In the genomic region with DNA sequence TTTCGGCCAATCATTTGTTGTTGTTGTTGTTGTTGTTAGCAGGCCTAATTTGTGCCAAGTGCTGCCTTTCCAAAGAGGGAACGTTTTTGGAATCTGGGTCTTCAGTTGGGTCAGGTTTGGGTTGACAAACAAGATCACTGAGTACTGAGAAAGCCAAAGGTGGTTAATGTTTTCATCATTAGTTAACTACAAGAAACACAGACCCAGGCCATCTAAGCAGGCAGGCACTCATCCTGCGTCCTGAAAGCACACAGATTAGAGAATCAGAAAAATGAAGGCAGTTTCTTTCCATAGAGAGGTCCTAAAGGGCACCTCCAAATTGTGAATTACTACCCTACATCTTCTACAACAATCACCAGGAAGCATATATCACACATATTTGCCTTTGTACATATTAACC, we compare ENCODE assay signal across 26 cellular contexts. TPM values are rescaled to one million over a fixed set of nuclear protein-coding genes. Genes with fewer than 3 reads are reported as not detected.
DNase-seq lines count a peak whose midpoint lies in the region; ATAC-seq lines count a peak whose summit lies in the region.
"Had no signal": no experiment of that assay in that cellular context is flagged by ENCODE, and none has a peak within 500 bp of the region (broad histone marks: within the 10 kb centered on the region; RNA-seq: fewer than 3 reads in every experiment).

No MANE protein-coding gene starts in this region.

- H3K36me3 Mint-ChIP-seq in activated CD4-positive, alpha-beta T cell treated with anti-CD3 and anti-CD28 coated beads for 36 hours (ENCODE audit: low read depth) = peaks cover 40% of the 10 kb centered on the region
- H3K36me3 Mint-ChIP-seq in CD8-positive, alpha-beta memory T cell = peaks cover 4 to 9% (median 6%) of the 10 kb centered on the region in 3 donors
- H3K36me3 Mint-ChIP-seq in activated naive CD8-positive, alpha-beta T cell = peaks cover 24% of the 10 kb centered on the region
- peaks cover 0 to 44% (median 32%) of the 10 kb centered on the region in 3 donors for H3K36me3 Mint-ChIP-seq in naive thymus-derived CD8-positive, alpha-beta T cell

- no peaks in the 10 kb centered on the region for H3K27me3 ChIP-seq in CD8-positive, alpha-beta memory T cell (ENCODE audit: insufficient read depth, low read length, poor library complexity, severe bottlenecking)
- H3K27me3 ChIP-seq: brain microvascular endothelial cell, MG63 had no signal

- CTCF ChIA-PET in activated CD4-positive, alpha-beta T cell treated with anti-CD3 and anti-CD28 coated beads for 36 hours (lab: Charles Lee) = no interaction called here
- CTCF ChIA-PET in CD8-positive, alpha-beta memory T cell (lab: Charles Lee) = interaction anchor here (0.9 kb wide), 1 partner anchor 104 kb away, joined by 3 read pairs; no protein-coding TSS in a partner anchor

- intact Hi-C loops in activated CD4-positive, alpha-beta T cell treated with anti-CD3 and anti-CD28 coated beads for 36 hours (cut with DNase I, micrococcal nuclease) = loop anchor here (1.0 to 2.0 kb wide), 4 partner anchors 8 to 20 kb away; no protein-coding TSS in a partner anchor

- no peak for DNase-seq in activated CD4-positive, alpha-beta T cell treated with anti-CD3 and anti-CD28 coated beads for 36 hours
- DNase-seq in activated CD4-positive, alpha-beta T cell treated with anti-CD3 and anti-CD28 coated beads, Interleukin-2, amount 50 U/mL, for 1 hour = no peak
- no peak for DNase-seq in CD8-positive, alpha-beta memory T cell
- no peak for DNase-seq in naive thymus-derived CD8-positive, alpha-beta T cell
- no peak for DNase-seq in NCI-H1105 treated with DMSO at 0.1 percent for 48 hours (lab: John Stamatoyannopoulos, UW)
- DNase-seq in HPDE6-E6E7 (ENCODE audit: extremely low spot score) = no peak
- DNase-seq: AML-193, brain microvascular endothelial cell, Caco-2, DND-41, glutamatergic neuron, HFFc6, left cardiac atrium, MG63, NCI-H1436, NCI-H510A treated with DMSO at 0.1 percent for 48 hours, T1000, trophoblast cell had no signal

- POLR2A ChIA-PET in activated CD4-positive, alpha-beta T cell treated with anti-CD3 and anti-CD28 coated beads for 36 hours (lab: Charles Lee) = no interaction called here
- POLR2A ChIA-PET in CD8-positive, alpha-beta memory T cell (lab: Charles Lee) = no interaction called here
- POLR2A ChIA-PET in naive thymus-derived CD8-positive, alpha-beta T cell (lab: Charles Lee) = interaction anchor here (1.2 to 1.4 kb wide), 2 partner anchors 9 to 59 kb away, joined by 3 to 4 read pairs; no protein-coding TSS in a partner anchor

- H3K9me3 Mint-ChIP-seq in activated CD4-positive, alpha-beta T cell treated with anti-CD3 and anti-CD28 coated beads for 36 hours (ENCODE audit: low read depth) = peaks cover 4% of the 10 kb centered on the region
- H3K9me3 Mint-ChIP-seq in CD8-positive, alpha-beta memory T cell = peaks cover 0 to 9% (median 0%) of the 10 kb centered on the region in 5 donors
- H3K9me3 Mint-ChIP-seq in activated naive CD8-positive, alpha-beta T cell (ENCODE audit: low read depth) = peaks cover 3% of the 10 kb centered on the region
- peaks cover 0 to 2% (median 0%) of the 10 kb centered on the region in 9 donors for H3K9me3 Mint-ChIP-seq in naive thymus-derived CD8-positive, alpha-beta T cell
- H3K9me3 Mint-ChIP-seq: HFFc6 had no signal

- no peak overlapping the region for H3K27ac ChIP-seq in CD8-positive, alpha-beta memory T cell (ENCODE audit: low read depth, low read length)
- H3K27ac ChIP-seq: brain microvascular endothelial cell, coronary artery had no signal

- peaks cover 99% of the 10 kb centered on the region for H3K4me1 Mint-ChIP-seq in activated CD4-positive, alpha-beta T cell treated with anti-CD3 and anti-CD28 coated beads for 36 hours
- peaks cover 87 to 97% (median 97%) of the 10 kb centered on the region in 3 donors for H3K4me1 Mint-ChIP-seq in CD8-positive, alpha-beta memory T cell
- peaks cover 96% of the 10 kb centered on the region for H3K4me1 Mint-ChIP-seq in activated naive CD8-positive, alpha-beta T cell (ENCODE audit: low read depth)
- H3K4me1 Mint-ChIP-seq in naive thymus-derived CD8-positive, alpha-beta T cell = peaks cover 64 to 100% (median 99%) of the 10 kb centered on the region in 4 donors

- no peaks in the 10 kb centered on the region for H3K9me3 ChIP-seq in CD8-positive, alpha-beta memory T cell (ENCODE audit: low read length)
- H3K9me3 ChIP-seq: Caco-2, MG63 had no signal

- H3K27ac Mint-ChIP-seq in activated CD4-positive, alpha-beta T cell treated with anti-CD3 and anti-CD28 coated beads for 36 hours = peak overlapping the region; percentile 97
- H3K27ac Mint-ChIP-seq in CD8-positive, alpha-beta memory T cell = peak overlapping the region; percentile 58 to 95 (median 92)
- peak overlapping the region; percentile 97 for H3K27ac Mint-ChIP-seq in activated naive CD8-positive, alpha-beta T cell
- H3K27ac Mint-ChIP-seq in naive thymus-derived CD8-positive, alpha-beta T cell = peak overlapping the region; percentile 84 to 99 (median 96)
- H3K27ac Mint-ChIP-seq: HFFc6 had no signal

- H3K36me3 ChIP-seq in CD8-positive, alpha-beta memory T cell (ENCODE audit: insufficient read depth, low read length) = no peaks in the 10 kb centered on the region
- H3K36me3 ChIP-seq: brain microvascular endothelial cell, MG63 had no signal

- ATAC-seq in activated CD4-positive, alpha-beta T cell treated with anti-CD3 and anti-CD28 coated beads for 36 hours = peak; percentile 8
- ATAC-seq in naive thymus-derived CD8-positive, alpha-beta T cell = no peak
- no peak for ATAC-seq in GM21825 (IDR thresholded peaks at IDR 0.05; ENCODE audit: unreplicated experiment)
- ATAC-seq: K562, left cardiac atrium, Panc1 had no signal

- H3K4me1 ChIP-seq in CD8-positive, alpha-beta memory T cell (ENCODE audit: insufficient read depth, low read length) = peaks cover 73% of the 10 kb centered on the region
- H3K4me1 ChIP-seq: Caco-2 had no signal

- H3K4me3 Mint-ChIP-seq in activated CD4-positive, alpha-beta T cell treated with anti-CD3 and anti-CD28 coated beads for 36 hours = peak overlapping the region; percentile 57
- peak overlapping the region; percentile 29 to 82 (median 69) for H3K4me3 Mint-ChIP-seq in CD8-positive, alpha-beta memory T cell
- peak overlapping the region; percentile 81 for H3K4me3 Mint-ChIP-seq in activated naive CD8-positive, alpha-beta T cell
- peak overlapping the region in 9 of 10 donors; percentile 21 to 86 (median 72) for H3K4me3 Mint-ChIP-seq in naive thymus-derived CD8-positive, alpha-beta T cell
- H3K4me3 Mint-ChIP-seq: HFFc6 had no signal

- H3K4me3 ChIP-seq in CD8-positive, alpha-beta memory T cell (ENCODE audit: low read length) = peak overlapping the region; percentile 6
- H3K4me3 ChIP-seq: coronary artery, K562, MG63 had no signal

- H3K27me3 Mint-ChIP-seq in activated CD4-positive, alpha-beta T cell treated with anti-CD3 and anti-CD28 coated beads for 36 hours = no peaks in the 10 kb centered on the region
- peaks cover 0 to 2% of the 10 kb centered on the region in 2 donors for H3K27me3 Mint-ChIP-seq in CD8-positive, alpha-beta memory T cell
- no peaks in the 10 kb centered on the region for H3K27me3 Mint-ChIP-seq in activated naive CD8-positive, alpha-beta T cell
- H3K27me3 Mint-ChIP-seq in naive thymus-derived CD8-positive, alpha-beta T cell = no peaks in the 10 kb centered on the region

RNA-seq across cellular contexts. Expression of gene SIRPG, which starts 15.1 kb away (rescaled TPM):
- total RNA-seq in activated CD4-positive, alpha-beta T cell treated with anti-CD3 and anti-CD28 coated beads for 36 hours = 10 to 100 TPM; 34.3 to 48.7 TPM
- total RNA-seq in CD8-positive, alpha-beta memory T cell = 10 to 100 TPM in 1 of 2 experiments, 1 to 10 TPM in 1; 9.3 to 11.7 TPM
- 149 TPM for polyA plus RNA-seq in CD8-positive, alpha-beta memory T cell
- total RNA-seq in naive thymus-derived CD8-positive, alpha-beta T cell = 10 to 100 TPM; 47.5 to 52.2 TPM
- polyA plus RNA-seq in naive thymus-derived CD8-positive, alpha-beta T cell = 100 to 1,000 TPM; 165 to 246 (median 187) TPM
- total RNA-seq: A172, Caco-2, HFFc6, HT-29, K562, SK-MEL-5 had no signal
- polyA plus RNA-seq: K562 had no signal

RNA-seq across cellular contexts. Expression of gene SIRPB1, which starts 52.9 kb away (rescaled TPM):
- 1 to 10 TPM; 1.0 to 2.1 TPM for total RNA-seq in activated CD4-positive, alpha-beta T cell treated with anti-CD3 and anti-CD28 coated beads for 36 hours
- 1 to 10 TPM; 1.5 to 2.3 TPM for total RNA-seq in CD8-positive, alpha-beta memory T cell
- polyA plus RNA-seq in CD8-positive, alpha-beta memory T cell = 0.93 TPM
- total RNA-seq in naive thymus-derived CD8-positive, alpha-beta T cell = 10 to 100 TPM; 13.3 to 14.8 TPM
- polyA plus RNA-seq in naive thymus-derived CD8-positive, alpha-beta T cell = 1 to 10 TPM in 2 of 3 donors, under 1 TPM in 1; 0.23 to 6.1 (median 3.3) TPM
- total RNA-seq: Caco-2, HFFc6, HT-29, K562 had no signal
- polyA plus RNA-seq: K562 had no signal

Comparison
In these comparisons a context has a peak if more than half of its experiments do, and no peak if none do; other contexts are left out.
1. RNA of gene SIRPB1, which starts 52.9 kb away (total RNA-seq): 13.3 to 14.8 TPM in naive thymus-derived CD8-positive, alpha-beta T cell; 1.5 to 2.3 TPM in CD8-positive, alpha-beta memory T cell and 1.0 to 2.1 TPM in activated CD4-positive, alpha-beta T cell treated with anti-CD3 and anti-CD28 coated beads for 36 hours; every median in the first group is over 4 times any median in the second.
2. Peak in every context shown above with its lines, with median percentiles within 50 percentile points of each other: H3K27ac Mint-ChIP-seq and H3K4me3 Mint-ChIP-seq.